ENCODE assay signal across 7 cellular contexts in the genomic region with DNA sequence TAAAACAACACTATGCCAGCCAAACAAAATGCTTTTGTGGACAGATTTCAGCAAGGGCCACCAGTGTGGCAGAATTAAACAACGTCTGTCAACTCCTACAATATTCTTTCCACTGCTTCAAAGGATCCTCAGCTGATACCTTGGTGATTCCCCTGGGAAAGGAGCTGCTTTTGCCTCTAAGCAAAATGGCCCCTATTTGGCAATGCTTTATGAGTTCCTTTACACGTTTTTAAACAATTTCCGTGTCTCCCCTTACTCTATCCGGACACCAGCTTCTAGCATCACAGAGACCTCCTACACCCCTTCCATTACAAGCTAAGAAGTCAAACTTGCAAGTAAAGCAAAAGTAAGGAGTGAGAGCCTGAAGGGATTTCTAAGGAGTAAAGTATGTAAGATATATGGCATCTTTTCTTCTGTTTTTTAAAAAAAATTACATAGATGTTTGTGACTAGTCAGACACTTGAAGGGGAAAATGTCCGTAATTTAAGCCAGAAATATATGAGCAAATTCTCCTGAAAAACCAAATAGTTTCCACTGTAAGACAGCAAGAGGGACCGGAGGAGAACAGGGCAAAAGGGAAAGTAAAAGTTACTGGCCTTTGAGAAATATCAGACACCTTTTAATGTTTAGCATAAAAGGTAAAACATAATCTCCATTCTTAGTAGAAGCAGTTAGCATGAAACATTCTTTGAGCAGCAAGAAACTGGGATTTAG. TPM values are rescaled to one million over a fixed set of nuclear protein-coding genes. Genes with fewer than 3 reads are reported as not detected.
DNase-seq lines count a peak whose midpoint lies in the region; ATAC-seq, FAIRE-seq and TF ChIP-seq lines count a peak whose summit lies in the region.

No MANE protein-coding gene starts in this region.

- no peak for FAIRE-seq in endothelial cell of umbilical vein (lab: Jason Lieb, UNC)

- peak overlapping the region; percentile 80 for H3K4me3 ChIP-seq in OCI-LY7 (ENCODE audit: low read depth, low read length, poor library complexity, severe bottlenecking)
- H3K4me3 ChIP-seq in endothelial cell of umbilical vein (replicated peaks in 1 of 3; ENCODE audit: insufficient read depth in 1 of 3, low read depth in 1 of 3, low read length in 3 of 3): peak overlapping the region; percentile 52 to 83 (median 56)
- peak overlapping the region; percentile 84 for H3K4me3 ChIP-seq in parathyroid adenoma (ENCODE audit: low read depth, low read length)

- H2AFZ ChIP-seq in OCI-LY7 (ENCODE audit: low read length) (no peak overlapping the region), endothelial cell of umbilical vein (ENCODE audit: low read depth, low read length) (no peak overlapping the region), parathyroid adenoma (no peak overlapping the region)

- intact Hi-C loops in OCI-LY7 (cut with micrococcal nuclease; ENCODE audit: unreplicated experiment): no loop called here
- intact Hi-C loops in endothelial cell of umbilical vein (cut with micrococcal nuclease): no loop called here

- peaks cover 40% of the 10 kb centered on the region for H3K36me3 ChIP-seq in OCI-LY7 (ENCODE audit: insufficient read depth, low read length)
- H3K36me3 ChIP-seq in endothelial cell of umbilical vein (ENCODE audit: control insufficient read depth in 2 of 2, extremely low read depth in 1 of 2, insufficient read depth in 2 of 2, low read length in 2 of 2): no peaks in the 10 kb centered on the region
- no peaks in the 10 kb centered on the region for H3K36me3 ChIP-seq in parathyroid adenoma (ENCODE audit: control insufficient read depth, insufficient read depth, low read length)

- dilution Hi-C loops in endothelial cell of umbilical vein (cut with MboI; ENCODE audit: extremely low pct_ligation_motif_present, low sequenced_read_pairs): no loop called here

- H3K9me3 ChIP-seq in OCI-LY7 (ENCODE audit: low read length): no peaks in the 10 kb centered on the region
- H3K9me3 ChIP-seq in endothelial cell of umbilical vein (replicated peaks; ENCODE audit: control insufficient read depth, insufficient read depth, low read length): no peaks in the 10 kb centered on the region
- no peaks in the 10 kb centered on the region for H3K9me3 ChIP-seq in parathyroid adenoma (ENCODE audit: control insufficient read depth, low read length)

- peaks cover 19% of the 10 kb centered on the region for H4K20me1 ChIP-seq in OCI-LY7 (ENCODE audit: insufficient read depth, low read length)
- H4K20me1 ChIP-seq in endothelial cell of umbilical vein (replicated peaks; ENCODE audit: control insufficient read depth, extremely low read depth, insufficient read depth, low read length): no peaks in the 10 kb centered on the region

- H3K27ac ChIP-seq in OCI-LY7 (ENCODE audit: low read depth, low read length, poor library complexity, severe bottlenecking): peak overlapping the region; percentile 60
- H3K27ac ChIP-seq in endothelial cell of umbilical vein (ENCODE audit: insufficient read depth, low read depth, low read length): no peak overlapping the region
- H3K27ac ChIP-seq in parathyroid adenoma: no peak overlapping the region

- POLR2A ChIA-PET in OCI-LY7 (lab: Charles Lee) (interaction anchor here (0.6 to 3.2 kb wide), 15 partner anchors 8 to 418 kb away, joined by 3 to 19 read pairs (median 4); no protein-coding TSS in a partner anchor), endothelial cell of umbilical vein (lab: Charles Lee) (interaction anchor here (0.8 kb wide), 1 partner anchor 179 kb away, joined by 3 read pairs; no protein-coding TSS in a partner anchor)

- BruUV-seq in OCI-LY7 (replicated peaks; lab: Mats Ljungman, UMichigan) (TSS peak; percentile 62), endothelial cell of umbilical vein (replicated peaks; lab: Mats Ljungman, UMichigan) (TSS peak; percentile 27)

- DNase-seq in GM19238 (ENCODE audit: insufficient read length, low spot score) (peak; percentile 31), OCI-LY7 (ENCODE audit: low spot score) (peak; percentile 72), endothelial cell of umbilical vein (ENCODE audit: low read depth, low spot score) (peak; percentile 51), OCI-M2 (lab: John Stamatoyannopoulos, UW; ENCODE audit: unreplicated experiment) (no peak), NCI-H2107 treated with DMSO at 0.1 percent for 48 hours (lab: John Stamatoyannopoulos, UW; ENCODE audit: unreplicated experiment) (no peak)

- H3K79me2 ChIP-seq in OCI-LY7 (ENCODE audit: insufficient read depth, low read depth, low read length) (peaks cover 80% of the 10 kb centered on the region), endothelial cell of umbilical vein (ENCODE audit: control insufficient read depth, insufficient read depth, low read length) (peaks cover 59% of the 10 kb centered on the region), parathyroid adenoma (peaks cover 51% of the 10 kb centered on the region)

- H3K9ac ChIP-seq in endothelial cell of umbilical vein (replicated peaks; ENCODE audit: extremely low read depth, insufficient read depth, low read length) (peak overlapping the region; percentile 70), parathyroid adenoma (no peak overlapping the region)

- peak overlapping the region; percentile 81 for H3K4me2 ChIP-seq in OCI-LY7 (ENCODE audit: low read length)
- peak overlapping the region; percentile 97 for H3K4me2 ChIP-seq in endothelial cell of umbilical vein (ENCODE audit: insufficient read depth, low read length)
- peak overlapping the region; percentile 58 for H3K4me2 ChIP-seq in parathyroid adenoma (ENCODE audit: low read length)

- H3K9me1 ChIP-seq in endothelial cell of umbilical vein (replicated peaks; ENCODE audit: control insufficient read depth, extremely low read depth, insufficient read depth, low read length): no peaks in the 10 kb centered on the region

- TF ChIP-seq CTCF in OCI-LY7 (conservative IDR thresholded peaks at IDR 0.05; ENCODE audit: low read length) (no peak), endothelial cell of umbilical vein (IDR thresholded peaks at IDR 0.05; ENCODE audit: extremely low read depth in 1 of 2, insufficient read depth in 1 of 2, low read depth in 1 of 2, low read length in 2 of 2) (no peak), parathyroid adenoma (IDR thresholded peaks at IDR 0.05) (no peak)

- CTCF ChIA-PET in OCI-LY7 (lab: Charles Lee; ENCODE audit: unreplicated experiment): no interaction called here
- CTCF ChIA-PET in endothelial cell of umbilical vein (lab: Charles Lee): interaction anchor here (0.9 to 3.6 kb wide), 3 partner anchors 10 to 110 kb away, joined by 3 to 53 read pairs (median 4); no protein-coding TSS in a partner anchor

- H3K27me3 ChIP-seq in endothelial cell of umbilical vein (ENCODE audit: control insufficient read depth in 2 of 2, insufficient read depth in 2 of 2, low read length in 2 of 2): no peaks in the 10 kb centered on the region
- H3K27me3 ChIP-seq in parathyroid adenoma (ENCODE audit: control insufficient read depth, insufficient read depth, low read length): no peaks in the 10 kb centered on the region

- TF ChIP-seq POLR2A in endothelial cell of umbilical vein (IDR thresholded peaks at IDR 0.05; ENCODE audit: low read depth, low read length): no peak

- no peak for ATAC-seq in HG02852 (IDR thresholded peaks at IDR 0.05; ENCODE audit: unreplicated experiment)

- no peaks in the 10 kb centered on the region for H3K9me2 ChIP-seq in OCI-LY7 (ENCODE audit: insufficient read depth, low read length)

- H3K4me1 ChIP-seq in OCI-LY7 (ENCODE audit: insufficient read depth, low read length, poor library complexity, severe bottlenecking) (peaks cover 45% of the 10 kb centered on the region), endothelial cell of umbilical vein (ENCODE audit: control insufficient read depth, extremely low read depth, insufficient read depth, low read length) (peaks cover 24% of the 10 kb centered on the region), parathyroid adenoma (peaks cover 22% of the 10 kb centered on the region)

TF ChIP-seq in endothelial cell of umbilical vein, 7 proteins besides CTCF, POLR2A, EP300 and RAD21:
- no peak for TF ChIP-seq FOS (IDR thresholded peaks at IDR 0.05; ENCODE audit: borderline replicate concordance, insufficient read depth, low read length)
- TF ChIP-seq, protein P1, sequence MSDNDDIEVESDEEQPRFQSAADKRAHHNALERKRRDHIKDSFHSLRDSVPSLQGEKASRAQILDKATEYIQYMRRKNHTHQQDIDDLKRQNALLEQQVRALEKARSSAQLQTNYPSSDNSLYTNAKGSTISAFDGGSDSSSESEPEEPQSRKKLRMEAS (IDR thresholded peaks at IDR 0.05; ENCODE audit: insufficient read depth, insufficient read length): no peak
- TF ChIP-seq EZH2 (IDR thresholded peaks at IDR 0.05; ENCODE audit: borderline replicate concordance, low read depth, low read length, severe bottlenecking): no peak
- no peak for TF ChIP-seq GATA2 (IDR thresholded peaks at IDR 0.05; ENCODE audit: insufficient read depth, insufficient read length, low read depth, low read length)
- no peak for TF ChIP-seq JUN (IDR thresholded peaks at IDR 0.05; ENCODE audit: borderline replicate concordance, insufficient read depth, insufficient read length, low read depth)
- no peak for TF ChIP-seq POLR2AphosphoS5 (IDR thresholded peaks at IDR 0.05; ENCODE audit: insufficient read depth, low read depth, low read length)
- TF ChIP-seq MYC (IDR thresholded peaks at IDR 0.05; ENCODE audit: low read depth, low read length): no peak

RNA-seq across cellular contexts. Expression of a gene that starts 1.9 kb away (rescaled TPM):
- total RNA-seq in OCI-LY7 (2014; rRNA removed; shearing (Covaris generic)): 15.2 and 21.3 TPM in 2 replicates
- total RNA-seq in OCI-LY7 (2022) (40.0 and 47.9 TPM in 2 replicates), endothelial cell of umbilical vein (29.3 and 32.5 TPM in 2 replicates)
- polyA plus RNA-seq in endothelial cell of umbilical vein: 22.2 and 27.6 TPM in 2 replicates
- polyA plus RNA-seq in endothelial cell of umbilical vein (2011; cell fraction: cytosol; rRNA removed): 10.8 and 11.8 TPM in 2 replicates
- polyA plus RNA-seq in endothelial cell of umbilical vein (2011; cell fraction: nucleus; rRNA removed): 46.7 and 61.7 TPM in 2 replicates
- polyA plus RNA-seq in endothelial cell of umbilical vein (2012): 14.7 and 24.8 TPM in 2 replicates
- polyA minus RNA-seq in endothelial cell of umbilical vein: 44.6 and 61.5 TPM in 2 replicates
- polyA minus RNA-seq in endothelial cell of umbilical vein (2011; cell fraction: cytosol; rRNA and poly(A)+ RNA removed): 21.9 TPM
- polyA minus RNA-seq in endothelial cell of umbilical vein (2011; cell fraction: nucleus; rRNA and poly(A)+ RNA removed): 55.8 and 73.5 TPM in 2 replicates

Comparison
In these comparisons a context has a peak if more than half of its experiments do, and no peak if none do; other contexts are left out.
1. DNase-seq: peak in GM19238 (single experiment), OCI-LY7 (single experiment) and endothelial cell of umbilical vein (single experiment); none in OCI-M2 (single experiment) and NCI-H2107 treated with DMSO at 0.1 percent for 48 hours (single experiment).
2. Peak in every context shown above with its lines, with median percentiles within 50 percentile points of each other: H3K4me2 ChIP-seq and H3K4me3 ChIP-seq.